In the genomic region with DNA sequence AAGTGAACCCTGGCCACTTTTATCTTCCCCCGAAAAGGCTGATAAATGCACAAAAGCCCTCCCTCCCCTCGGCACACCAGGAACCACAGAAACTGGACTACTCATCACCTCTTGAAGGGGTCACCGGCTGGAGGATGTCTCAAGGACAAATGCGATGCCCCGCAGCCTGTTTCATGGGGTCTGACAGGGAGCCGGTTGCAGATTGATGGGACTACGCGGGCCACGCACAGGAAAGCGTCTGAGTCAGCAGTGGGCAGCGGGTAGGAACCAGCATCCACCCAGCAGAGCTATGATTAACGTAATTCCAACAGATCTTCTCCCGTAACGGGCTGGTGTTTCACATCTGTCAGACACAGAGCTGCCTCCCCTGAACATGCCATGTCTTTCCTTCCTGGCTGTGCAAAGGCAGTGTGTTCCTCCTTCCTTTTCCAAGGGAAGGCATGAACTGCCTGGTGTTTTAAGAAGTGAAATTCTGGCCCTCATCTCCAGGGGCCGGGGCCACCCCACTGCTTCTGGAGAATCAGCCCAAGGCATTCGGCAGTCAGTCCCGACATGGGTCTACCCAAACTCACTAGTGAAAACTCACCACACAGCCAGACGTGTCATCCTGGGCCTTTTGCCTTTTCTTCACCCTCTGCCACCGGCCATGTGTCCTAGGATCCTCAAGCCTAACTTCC, we compare ENCODE assay signal across 24 cellular contexts.
DNase-seq lines count a peak whose midpoint lies in the region; FAIRE-seq and TF ChIP-seq lines count a peak whose summit lies in the region.
"Had no signal": no experiment of that assay in that cellular context is flagged by ENCODE, and none has a peak within 500 bp of the region (broad histone marks: within the 10 kb centered on the region; RNA-seq: fewer than 3 reads in every experiment).

No MANE protein-coding gene starts in this region.

- peak; percentile 1 for DNase-seq in activated CD8-positive, alpha-beta memory T cell treated with anti-CD3 and anti-CD28 coated beads, Interleukin-2, amount 50 U/mL, for 4 hours
- DNase-seq in activated CD8-positive, alpha-beta memory T cell treated with anti-CD3 and anti-CD28 coated beads, Interleukin-2, amount 50 U/mL, for 48 hours = no peak
- DNase-seq in UCSD-AML1 (lab: John Stamatoyannopoulos, UW; ENCODE audit: unreplicated experiment) (peak; percentile 26), kidney tubule cell (ENCODE audit: low spot score) (peak; percentile 59), retina (peak; percentile 16), urothelium cell line (ENCODE audit: low spot score) (no peak), breast epithelium (ENCODE audit: low spot score in 2 of 2) (no peak)
- DNase-seq in T-helper 2 cell treated with Interferon-gamma antibody and Interleukin-4, amounts not matched to agents 5 μg/mL and 100 μg/mL, for 36 hours (ENCODE audit: low spot score) = no peak
- DNase-seq: 8988T; activated CD4-positive, alpha-beta memory T cell treated with anti-CD3 and anti-CD28 coated beads, Interleukin-2, amount 10 ng/mL, durations not matched to agents 7 days and 5 days; activated effector memory CD4-positive, alpha-beta T cell treated with anti-CD3 and anti-CD28 coated beads, Interleukin-2, amount 50 U/mL, for 16 hours; foreskin keratinocyte; GDM1; GM23248; hippocampal formation; immature natural killer cell; lower lobe of right lung; NCI-H2081 treated with DMSO at 0.1 percent for 48 hours; nucleus accumbens; OCI-M1; Right ventricle myocardium superior; stimulated activated CD4-positive, alpha-beta T cell treated with anti-CD3 and anti-CD28 coated beads, Interleukin-2, amount 100 ng/mL, for 48 hours; T-helper 9 cell had no signal

- no peak overlapping the region for H3K4me3 Mint-ChIP-seq in T-helper 2 cell treated with Interferon-gamma antibody and Interleukin-4, amounts not matched to agents 5 μg/mL and 100 μg/mL, for 36 hours
- H3K4me3 Mint-ChIP-seq: activated CD4-positive, alpha-beta memory T cell treated with anti-CD3 and anti-CD28 coated beads, Interleukin-2, amount 10 ng/mL, durations not matched to agents 7 days and 5 days; immature natural killer cell; stimulated activated effector memory CD8-positive, alpha-beta T cell treated with anti-CD3 and anti-CD28 coated beads, Interleukin-12 subunit alpha, Interleukin-12 subunit beta, amount 100 ng/mL, for 72 hours had no signal

- no peaks in the 10 kb centered on the region for H3K4me1 ChIP-seq in breast epithelium
- H3K4me1 ChIP-seq: foreskin keratinocyte, lower lobe of right lung had no signal

- TF ChIP-seq POLR2A in breast epithelium (IDR thresholded peaks at IDR 0.05) = no peak

- FAIRE-seq in urothelium cell line (lab: Jason Lieb, UNC) = no peak

- H3K4me1 Mint-ChIP-seq in T-helper 2 cell treated with Interferon-gamma antibody and Interleukin-4, amounts not matched to agents 5 μg/mL and 100 μg/mL, for 36 hours (ENCODE audit: low read depth) = no peaks in the 10 kb centered on the region
- H3K4me1 Mint-ChIP-seq: activated CD4-positive, alpha-beta memory T cell treated with anti-CD3 and anti-CD28 coated beads, Interleukin-2, amount 10 ng/mL, durations not matched to agents 7 days and 5 days; immature natural killer cell; stimulated activated effector memory CD8-positive, alpha-beta T cell treated with anti-CD3 and anti-CD28 coated beads, Interleukin-12 subunit alpha, Interleukin-12 subunit beta, amount 100 ng/mL, for 72 hours had no signal

- no peaks in the 10 kb centered on the region for H3K9me3 Mint-ChIP-seq in T-helper 2 cell treated with Interferon-gamma antibody and Interleukin-4, amounts not matched to agents 5 μg/mL and 100 μg/mL, for 36 hours
- H3K9me3 Mint-ChIP-seq: activated CD4-positive, alpha-beta memory T cell treated with anti-CD3 and anti-CD28 coated beads, Interleukin-2, amount 10 ng/mL, durations not matched to agents 7 days and 5 days; immature natural killer cell; stimulated activated effector memory CD8-positive, alpha-beta T cell treated with anti-CD3 and anti-CD28 coated beads, Interleukin-12 subunit alpha, Interleukin-12 subunit beta, amount 100 ng/mL, for 72 hours had no signal

- no peak overlapping the region for H3K27ac ChIP-seq in breast epithelium
- H3K27ac ChIP-seq: foreskin keratinocyte, GM23248, lower lobe of right lung had no signal

- H3K27me3 Mint-ChIP-seq in T-helper 2 cell treated with Interferon-gamma antibody and Interleukin-4, amounts not matched to agents 5 μg/mL and 100 μg/mL, for 36 hours (ENCODE audit: low read depth) = no peaks in the 10 kb centered on the region
- H3K27me3 Mint-ChIP-seq: activated CD4-positive, alpha-beta memory T cell treated with anti-CD3 and anti-CD28 coated beads, Interleukin-2, amount 10 ng/mL, durations not matched to agents 7 days and 5 days had no signal

- no peaks in the 10 kb centered on the region for H3K36me3 ChIP-seq in breast epithelium
- H3K36me3 ChIP-seq: lower lobe of right lung had no signal

- no peak overlapping the region for H3K27ac Mint-ChIP-seq in T-helper 2 cell treated with Interferon-gamma antibody and Interleukin-4, amounts not matched to agents 5 μg/mL and 100 μg/mL, for 36 hours
- H3K27ac Mint-ChIP-seq: activated CD4-positive, alpha-beta memory T cell treated with anti-CD3 and anti-CD28 coated beads, Interleukin-2, amount 10 ng/mL, durations not matched to agents 7 days and 5 days; immature natural killer cell; stimulated activated effector memory CD8-positive, alpha-beta T cell treated with anti-CD3 and anti-CD28 coated beads, Interleukin-12 subunit alpha, Interleukin-12 subunit beta, amount 100 ng/mL, for 72 hours had no signal

- no peak for TF ChIP-seq CTCF in breast epithelium (IDR thresholded peaks at IDR 0.05)

- no peaks in the 10 kb centered on the region for H3K9me3 ChIP-seq in breast epithelium
- H3K9me3 ChIP-seq: lower lobe of right lung had no signal

- intact Hi-C loops in breast epithelium (cut with DNase I; ENCODE audit: low total_unique reads) = no loop called here

- H3K27me3 ChIP-seq in breast epithelium = no peaks in the 10 kb centered on the region
- H3K27me3 ChIP-seq: foreskin keratinocyte had no signal

- H3K36me3 Mint-ChIP-seq in T-helper 2 cell treated with Interferon-gamma antibody and Interleukin-4, amounts not matched to agents 5 μg/mL and 100 μg/mL, for 36 hours (ENCODE audit: low read depth) = no peaks in the 10 kb centered on the region
- H3K36me3 Mint-ChIP-seq: immature natural killer cell; stimulated activated effector memory CD8-positive, alpha-beta T cell treated with anti-CD3 and anti-CD28 coated beads, Interleukin-12 subunit alpha, Interleukin-12 subunit beta, amount 100 ng/mL, for 72 hours had no signal

- no peak overlapping the region for H3K4me3 ChIP-seq in breast epithelium
- H3K4me3 ChIP-seq: GM23248, lower lobe of right lung had no signal

Comparison
In these comparisons a context has a peak if more than half of its experiments do, and no peak if none do; other contexts are left out.
1. DNase-seq: peak in activated CD8-positive, alpha-beta memory T cell treated with anti-CD3 and anti-CD28 coated beads, Interleukin-2, amount 50 U/mL, for 4 hours (single experiment), UCSD-AML1 (single experiment), kidney tubule cell (single experiment) and retina (single experiment); none in activated CD8-positive, alpha-beta memory T cell treated with anti-CD3 and anti-CD28 coated beads, Interleukin-2, amount 50 U/mL, for 48 hours (single experiment), T-helper 2 cell treated with Interferon-gamma antibody and Interleukin-4, amounts not matched to agents 5 μg/mL and 100 μg/mL, for 36 hours (single experiment), urothelium cell line (single experiment) and breast epithelium (0 of 2).